Comparison of ENCODE assay signal across 10 cellular contexts in genomic region chr4:165874072-165874798, GRCh38. TPM values are rescaled to one million over a fixed set of nuclear protein-coding genes. Genes with fewer than 3 reads are reported as not detected.
DNase-seq lines count a peak whose midpoint lies in the region; ATAC-seq, FAIRE-seq and TF ChIP-seq lines count a peak whose summit lies in the region.
"Had no signal": no experiment of that assay in that cellular context is flagged by ENCODE, and none has a peak within 500 bp of the region (broad histone marks: within the 10 kb centered on the region; RNA-seq: fewer than 3 reads in every experiment).

No MANE protein-coding gene starts in this region.

- DNase-seq in NCI-H1417 (lab: John Stamatoyannopoulos, UW) (peak in 2 of 3 experiments; percentile 78 to 82), NCI-H1417 treated with DMSO at 0.1 percent for 48 hours (lab: John Stamatoyannopoulos, UW) (no peak), T47D (ENCODE audit: low read depth in 1 of 2, low spot score in 1 of 2) (peak; percentile 6 to 9), kidney tubule cell (ENCODE audit: low spot score) (peak; percentile 42), thoracic aorta (ENCODE audit: low spot score) (no peak), H54 (ENCODE audit: insufficient read length, low spot score) (no peak), GDM1 (lab: John Stamatoyannopoulos, UW) (no peak)
- no peak for DNase-seq in CD4-positive, alpha-beta T cell

- no peaks in the 10 kb centered on the region for H3K27me3 ChIP-seq in thoracic aorta (replicated peaks; ENCODE audit: insufficient read depth)
- H3K27me3 ChIP-seq in CD4-positive, alpha-beta T cell (ENCODE audit: control insufficient read depth, insufficient read depth, low read length), result peaks cover 50% of the 10 kb centered on the region

- peaks cover 68% of the 10 kb centered on the region for H3K27me3 Mint-ChIP-seq in CD4-positive, alpha-beta T cell

- H3K27ac ChIP-seq in thoracic aorta, result no peak overlapping the region
- no peak overlapping the region for H3K27ac ChIP-seq in CD4-positive, alpha-beta T cell (ENCODE audit: low read depth, low read length)
- H3K27ac ChIP-seq: SJSA1 had no signal

- no peak for FAIRE-seq in H54 (lab: Jason Lieb, UNC)
- FAIRE-seq: endometrium had no signal

- no peak for TF ChIP-seq POLR2A in H54 (IDR thresholded peaks at IDR 0.05; ENCODE audit: low read depth, low read length)

- H3K36me3 Mint-ChIP-seq in CD4-positive, alpha-beta T cell (ENCODE audit: low read depth), result no peaks in the 10 kb centered on the region

- ATAC-seq in thoracic aorta (ENCODE audit: insufficient number of reproducible peaks, low FRiP score, low read depth), result no peak
- no peak for ATAC-seq in CD4-positive, alpha-beta T cell (ENCODE audit: poor library complexity)

- in situ Hi-C loops in T47D (cut with HindIII; ENCODE audit: low pct_unique_long_range_greater_than_20kb, low sequenced_read_pairs), result no loop called here

- CTCF ChIA-PET in CD4-positive, alpha-beta T cell (lab: Charles Lee), result no interaction called here

- intact Hi-C loops in CD4-positive, alpha-beta T cell (cut with DNase I, micrococcal nuclease), result no loop called here

- H3K4me3 ChIP-seq in thoracic aorta, result peak overlapping the region; percentile 71

- POLR2A ChIA-PET in CD4-positive, alpha-beta T cell (lab: Charles Lee), result no interaction called here

- H3K4me1 ChIP-seq in thoracic aorta (ENCODE audit: control insufficient read depth in 1 of 2, low read depth in 2 of 2), result peaks cover 8 to 19% of the 10 kb centered on the region in 2 donors

- no peaks in the 10 kb centered on the region for H3K9me3 Mint-ChIP-seq in CD4-positive, alpha-beta T cell

- H3K4me3 Mint-ChIP-seq in CD4-positive, alpha-beta T cell, result no peak overlapping the region

- H3K36me3 ChIP-seq in thoracic aorta, result no peaks in the 10 kb centered on the region
- H3K36me3 ChIP-seq: SJSA1 had no signal

- H3K9me3 ChIP-seq in thoracic aorta, result no peaks in the 10 kb centered on the region
- no peaks in the 10 kb centered on the region for H3K9me3 ChIP-seq in CD4-positive, alpha-beta T cell (ENCODE audit: control insufficient read depth, low read length)
- H3K9me3 ChIP-seq: SJSA1 had no signal

- H3K27ac Mint-ChIP-seq in CD4-positive, alpha-beta T cell, result no peak overlapping the region

- TF ChIP-seq CTCF in thoracic aorta (IDR thresholded peaks at IDR 0.05), result no peak
- TF ChIP-seq CTCF in CD4-positive, alpha-beta T cell (IDR thresholded peaks at IDR 0.05), result no peak

- peaks cover 10% of the 10 kb centered on the region for H3K4me1 Mint-ChIP-seq in CD4-positive, alpha-beta T cell (ENCODE audit: low read depth)

RNA-seq across cellular contexts. Expression of gene TLL1, which starts 1.2 kb away (rescaled TPM):
- total RNA-seq in thoracic aorta, result 10 to 100 TPM in 1 of 2 donors, 1 to 10 TPM in 1; 3.7 to 10.6 TPM
- not detected for total RNA-seq in CD4-positive, alpha-beta T cell
- total RNA-seq: SJSA1 had no signal

Comparison
In these comparisons a context has a peak if more than half of its experiments do, and no peak if none do; other contexts are left out.
1. DNase-seq: peak in NCI-H1417 (2 of 3), T47D (2 of 2) and kidney tubule cell (single experiment); none in NCI-H1417 treated with DMSO at 0.1 percent for 48 hours (single experiment), thoracic aorta (single experiment), H54 (single experiment), GDM1 (single experiment) and CD4-positive, alpha-beta T cell (0 of 10).
2. RNA of gene TLL1, which starts 1.2 kb away (total RNA-seq): 3.7 to 10.6 TPM in thoracic aorta; not detected in CD4-positive, alpha-beta T cell; every median in the first group is over 4 times any median in the second.